Comparison of ENCODE assay signal across 9 cellular contexts in genomic region chr5:79020861-79021561, GRCh38. TPM values are rescaled to one million over a fixed set of nuclear protein-coding genes. Genes with fewer than 3 reads are reported as not detected.
A peak's percentile ranks its signal among the peaks of the same experiment; 100 is the strongest.
DNase-seq lines count a peak whose midpoint lies in the region; ATAC-seq and TF ChIP-seq lines count a peak whose summit lies in the region.
"Had no signal": no experiment of that assay in that cellular context is flagged by ENCODE, and none has a peak within 500 bp of the region (broad histone marks: within the 10 kb centered on the region; RNA-seq: fewer than 3 reads in every experiment).

No MANE protein-coding gene starts in this region.

- no peak for TF ChIP-seq POLR2A in esophagus muscularis mucosa (IDR thresholded peaks at IDR 0.05; ENCODE audit: low read depth)

- H3K4me3 ChIP-seq in BE2C (ENCODE audit: low read depth, low read length) = peak overlapping the region; percentile 49
- H3K4me3 ChIP-seq in esophagus muscularis mucosa = peak overlapping the region; percentile 12 to 24 (median 21)
- peak overlapping the region; percentile 6 to 33 for H3K4me3 ChIP-seq in muscle layer of duodenum (ENCODE audit: low read depth in 1 of 2, low read length in 2 of 2)
- H3K4me3 ChIP-seq in subcutaneous abdominal adipose tissue (ENCODE audit: low read depth in 1 of 5, low read length in 5 of 5) = peak overlapping the region in 3 of 5 donors; percentile 4 to 30 (median 9)

- ATAC-seq in GM18861 (IDR thresholded peaks at IDR 0.05; ENCODE audit: unreplicated experiment) (peak; percentile 68), HG02938 (IDR thresholded peaks at IDR 0.05; ENCODE audit: unreplicated experiment) (no peak)

- TF ChIP-seq EP300 in esophagus muscularis mucosa (IDR thresholded peaks at IDR 0.05) = no peak

- H3K27me3 Mint-ChIP-seq in activated CD4-positive, alpha-beta memory T cell treated with anti-CD3 and anti-CD28 coated beads, Interleukin-2, amount 10 ng/mL, durations not matched to agents 7 days and 5 days = peaks cover 62% of the 10 kb centered on the region

- H3K4me3 Mint-ChIP-seq in activated CD4-positive, alpha-beta memory T cell treated with anti-CD3 and anti-CD28 coated beads, Interleukin-2, amount 10 ng/mL, durations not matched to agents 7 days and 5 days = no peak overlapping the region

- H3K36me3 ChIP-seq in BE2C = no peaks in the 10 kb centered on the region
- H3K36me3 ChIP-seq in esophagus muscularis mucosa = no peaks in the 10 kb centered on the region
- H3K36me3 ChIP-seq in muscle layer of duodenum (ENCODE audit: control insufficient read depth in 1 of 2, insufficient read depth in 2 of 2, low read length in 2 of 2) = no peaks in the 10 kb centered on the region
- H3K36me3 ChIP-seq in subcutaneous abdominal adipose tissue (ENCODE audit: control insufficient read depth in 5 of 5, insufficient read depth in 5 of 5, low read length in 5 of 5) = peaks cover 0 to 9% (median 0%) of the 10 kb centered on the region in 5 donors

- no peak overlapping the region for H3K9ac ChIP-seq in subcutaneous abdominal adipose tissue (ENCODE audit: low read length in 5 of 5)

- no peaks in the 10 kb centered on the region for H3K36me3 Mint-ChIP-seq in activated CD4-positive, alpha-beta memory T cell treated with anti-CD3 and anti-CD28 coated beads, Interleukin-2, amount 10 ng/mL, durations not matched to agents 7 days and 5 days (ENCODE audit: low read depth)

- H3K4me1 Mint-ChIP-seq in activated CD4-positive, alpha-beta memory T cell treated with anti-CD3 and anti-CD28 coated beads, Interleukin-2, amount 10 ng/mL, durations not matched to agents 7 days and 5 days = peaks cover 3% of the 10 kb centered on the region

- intact Hi-C loops in esophagus muscularis mucosa (cut with DNase I) = loop anchor here (5.0 to 10.0 kb wide), 3 partner anchors 39 to 834 kb away; no protein-coding TSS in a partner anchor

- no peaks in the 10 kb centered on the region for H3K9me3 Mint-ChIP-seq in activated CD4-positive, alpha-beta memory T cell treated with anti-CD3 and anti-CD28 coated beads, Interleukin-2, amount 10 ng/mL, durations not matched to agents 7 days and 5 days

- CTCF ChIA-PET in activated CD4-positive, alpha-beta memory T cell treated with anti-CD3 and anti-CD28 coated beads, Interleukin-2, amount 10 ng/mL, durations not matched to agents 7 days and 5 days (lab: Charles Lee) = interaction anchor here (0.6 to 9.5 kb wide), 13 partner anchors 9 to 1116 kb away, joined by 3 to 220 read pairs (median 4); partner anchors contain the start of gene ARSB

- DNase-seq in BE2C (peak; percentile 68), NCI-H226 (peak; percentile 37), esophagus muscularis mucosa (ENCODE audit: extremely low spot score) (no peak)
- DNase-seq in activated CD4-positive, alpha-beta memory T cell treated with anti-CD3 and anti-CD28 coated beads, Interleukin-2, amount 10 ng/mL, durations not matched to agents 7 days and 5 days = peak; percentile 45

- H3K27ac Mint-ChIP-seq in activated CD4-positive, alpha-beta memory T cell treated with anti-CD3 and anti-CD28 coated beads, Interleukin-2, amount 10 ng/mL, durations not matched to agents 7 days and 5 days = no peak overlapping the region

- H3K27ac ChIP-seq in esophagus muscularis mucosa (replicated peaks in 1 of 4) (peak overlapping the region; percentile 69 to 80 (median 77)), muscle layer of duodenum (ENCODE audit: low read length) (peak overlapping the region; percentile 47), subcutaneous abdominal adipose tissue (ENCODE audit: low read depth, low read length) (no peak overlapping the region)

- H3K9me3 ChIP-seq in BE2C (no peaks in the 10 kb centered on the region; the same call in 1 of the 2 replicates), esophagus muscularis mucosa (no peaks in the 10 kb centered on the region), muscle layer of duodenum (ENCODE audit: control insufficient read depth in 1 of 2, low read length in 2 of 2) (no peaks in the 10 kb centered on the region), subcutaneous abdominal adipose tissue (ENCODE audit: control insufficient read depth in 5 of 5, low read length in 5 of 5) (no peaks in the 10 kb centered on the region)

- peaks cover 39% of the 10 kb centered on the region for H3K27me3 ChIP-seq in BE2C
- no peaks in the 10 kb centered on the region for H3K27me3 ChIP-seq in esophagus muscularis mucosa
- H3K27me3 ChIP-seq in muscle layer of duodenum (ENCODE audit: low read depth, low read length) = no peaks in the 10 kb centered on the region
- no peaks in the 10 kb centered on the region for H3K27me3 ChIP-seq in subcutaneous abdominal adipose tissue (ENCODE audit: control insufficient read depth in 5 of 5, insufficient read depth in 4 of 5, low read length in 5 of 5)

- POLR2A ChIA-PET in activated CD4-positive, alpha-beta memory T cell treated with anti-CD3 and anti-CD28 coated beads, Interleukin-2, amount 10 ng/mL, durations not matched to agents 7 days and 5 days (lab: Charles Lee) = interaction anchor here (2.9 kb wide), 1 partner anchor 36 kb away, joined by 17 read pairs; the partner anchor contains the start of gene ARSB

- WGBS in esophagus muscularis mucosa = 21% methylated on average over 14 of the region's 14 CpGs

- TF ChIP-seq CTCF in BE2C (IDR thresholded peaks at IDR 0.05; ENCODE audit: low read depth, low read length) (peak; percentile 99), esophagus muscularis mucosa (IDR thresholded peaks at IDR 0.05) (peak; percentile 83 to 87 (median 85))

- peaks cover 8% of the 10 kb centered on the region for H3K4me1 ChIP-seq in BE2C
- peaks cover 8 to 46% (median 42%) of the 10 kb centered on the region in 4 donors for H3K4me1 ChIP-seq in esophagus muscularis mucosa
- peaks cover 0 to 6% of the 10 kb centered on the region in 2 donors for H3K4me1 ChIP-seq in muscle layer of duodenum (ENCODE audit: control insufficient read depth in 1 of 2, insufficient read depth in 2 of 2, low read length in 2 of 2)
- H3K4me1 ChIP-seq in subcutaneous abdominal adipose tissue (ENCODE audit: control insufficient read depth in 5 of 5, insufficient read depth in 5 of 5, low read length in 5 of 5) = peaks cover 0 to 12% (median 10%) of the 10 kb centered on the region in 5 donors

RNA-seq across cellular contexts. Expression of gene ARSB, which starts 35.9 kb away (rescaled TPM):
- polyA plus RNA-seq in BE2C (2012; ENCODE audit: insufficient read depth, insufficient read length, low read depth) = 9.6 TPM
- 10 to 100 TPM; 10.5 to 11.1 TPM for total RNA-seq in activated CD4-positive, alpha-beta memory T cell treated with anti-CD3 and anti-CD28 coated beads, Interleukin-2, amount 10 ng/mL, durations not matched to agents 7 days and 5 days
- 100 to 1,000 TPM in 1 of 4 donors, 10 to 100 TPM in 3; 58.0 to 103 (median 67.5) TPM for total RNA-seq in esophagus muscularis mucosa

RNA-seq across cellular contexts. Expression of gene DMGDH, which starts 48.5 kb away (rescaled TPM):
- 1.4 TPM for polyA plus RNA-seq in BE2C (2012; ENCODE audit: insufficient read depth, insufficient read length, low read depth)
- under 1 TPM; 0.23 to 0.30 TPM for total RNA-seq in activated CD4-positive, alpha-beta memory T cell treated with anti-CD3 and anti-CD28 coated beads, Interleukin-2, amount 10 ng/mL, durations not matched to agents 7 days and 5 days
- 1 to 10 TPM; 3.3 to 7.4 (median 4.6) TPM for total RNA-seq in esophagus muscularis mucosa

RNA-seq across cellular contexts. Expression of gene BHMT2, which starts 48.6 kb away (rescaled TPM):
- not detected for polyA plus RNA-seq in BE2C (2012; ENCODE audit: insufficient read depth, insufficient read length, low read depth)
- total RNA-seq in activated CD4-positive, alpha-beta memory T cell treated with anti-CD3 and anti-CD28 coated beads, Interleukin-2, amount 10 ng/mL, durations not matched to agents 7 days and 5 days = not detected
- 100 to 1,000 TPM in 1 of 4 donors, 10 to 100 TPM in 3; 44.2 to 105 (median 64.1) TPM for total RNA-seq in esophagus muscularis mucosa
- total RNA-seq: T-helper 1 cell treated with Interleukin-12 subunit alpha and Interleukin-12 subunit beta and Interleukin-4 antibody, amounts not matched to agents 30 ng/mL and 1 ng/mL, for 36 hours had no signal

Comparison
In these comparisons a context has a peak if more than half of its experiments do, and no peak if none do; other contexts are left out.
1. RNA of gene ARSB, which starts 35.9 kb away (total RNA-seq): 58.0 to 103 TPM in esophagus muscularis mucosa; 10.5 to 11.1 TPM in activated CD4-positive, alpha-beta memory T cell treated with anti-CD3 and anti-CD28 coated beads, Interleukin-2, amount 10 ng/mL, durations not matched to agents 7 days and 5 days; every median in the first group is over 4 times any median in the second.
2. RNA of gene BHMT2, which starts 48.6 kb away (total RNA-seq): 44.2 to 105 TPM in esophagus muscularis mucosa; not detected in activated CD4-positive, alpha-beta memory T cell treated with anti-CD3 and anti-CD28 coated beads, Interleukin-2, amount 10 ng/mL, durations not matched to agents 7 days and 5 days; every median in the first group is over 10 times any median in the second.
3. Peak in every context shown above with its lines, with median percentiles within 50 percentile points of each other: H3K4me3 ChIP-seq.